Comparison of ENCODE assay signal across 1 cellular context in the genomic region with DNA sequence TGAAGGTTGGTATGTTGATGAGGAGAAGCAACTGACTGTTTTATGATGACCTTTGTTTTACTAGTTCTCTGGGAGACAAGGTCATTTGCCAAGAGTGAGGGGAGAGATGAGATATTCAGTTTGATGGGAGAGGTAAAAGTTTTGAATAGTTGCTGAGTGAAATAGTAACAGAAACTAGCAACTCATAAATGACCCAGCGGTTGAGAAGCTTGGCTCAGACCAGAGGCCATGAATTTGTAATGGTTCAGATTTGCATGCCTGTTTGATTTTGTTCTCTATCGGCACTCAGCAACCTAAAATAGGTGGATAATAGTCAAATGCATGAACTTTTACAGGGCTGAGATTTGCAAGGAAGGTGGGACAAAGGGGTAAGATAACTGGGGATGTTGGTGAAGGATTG.
TF ChIP-seq lines count a peak whose summit lies in the region.

No MANE protein-coding gene starts in this region.

TF ChIP-seq in GM12878, 131 proteins besides CTCF, POLR2A, EP300 and RAD21 (continued from another document):
- TF ChIP-seq, protein P1, sequence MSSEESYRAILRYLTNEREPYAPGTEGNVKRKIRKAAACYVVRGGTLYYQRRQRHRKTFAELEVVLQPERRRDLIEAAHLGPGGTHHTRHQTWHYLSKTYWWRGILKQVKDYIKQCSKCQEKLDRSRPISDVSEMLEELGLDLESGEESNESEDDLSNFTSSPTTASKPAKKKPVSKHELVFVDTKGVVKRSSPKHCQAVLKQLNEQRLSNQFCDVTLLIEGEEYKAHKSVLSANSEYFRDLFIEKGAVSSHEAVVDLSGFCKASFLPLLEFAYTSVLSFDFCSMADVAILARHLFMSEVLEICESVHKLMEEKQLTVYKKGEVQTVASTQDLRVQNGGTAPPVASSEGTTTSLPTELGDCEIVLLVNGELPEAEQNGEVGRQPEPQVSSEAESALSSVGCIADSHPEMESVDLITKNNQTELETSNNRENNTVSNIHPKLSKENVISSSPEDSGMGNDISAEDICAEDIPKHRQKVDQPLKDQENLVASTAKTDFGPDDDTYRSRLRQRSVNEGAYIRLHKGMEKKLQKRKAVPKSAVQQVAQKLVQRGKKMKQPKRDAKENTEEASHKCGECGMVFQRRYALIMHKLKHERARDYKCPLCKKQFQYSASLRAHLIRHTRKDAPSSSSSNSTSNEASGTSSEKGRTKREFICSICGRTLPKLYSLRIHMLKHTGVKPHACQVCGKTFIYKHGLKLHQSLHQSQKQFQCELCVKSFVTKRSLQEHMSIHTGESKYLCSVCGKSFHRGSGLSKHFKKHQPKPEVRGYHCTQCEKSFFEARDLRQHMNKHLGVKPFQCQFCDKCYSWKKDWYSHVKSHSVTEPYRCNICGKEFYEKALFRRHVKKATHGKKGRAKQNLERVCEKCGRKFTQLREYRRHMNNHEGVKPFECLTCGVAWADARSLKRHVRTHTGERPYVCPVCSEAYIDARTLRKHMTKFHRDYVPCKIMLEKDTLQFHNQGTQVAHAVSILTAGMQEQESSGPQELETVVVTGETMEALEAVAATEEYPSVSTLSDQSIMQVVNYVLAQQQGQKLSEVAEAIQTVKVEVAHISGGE (CRISPR knock-in tag; IDR thresholded peaks at IDR 0.05), result no peak
TF ChIP-seq in GM12878: peak in this region for 6.
